ENCODE assay signal across 21 cellular contexts in genomic region chr1:46568614-46569013, GRCh38. TPM values are rescaled to one million over a fixed set of nuclear protein-coding genes. Genes with fewer than 3 reads are reported as not detected.
DNase-seq lines count a peak whose midpoint lies in the region; ATAC-seq and TF ChIP-seq lines count a peak whose summit lies in the region.
"Had no signal": no experiment of that assay in that cellular context is flagged by ENCODE, and none has a peak within 500 bp of the region (broad histone marks: within the 10 kb centered on the region; RNA-seq: fewer than 3 reads in every experiment).

No MANE protein-coding gene starts in this region.

- H4K20me1 ChIP-seq in neural progenitor cell (ENCODE audit: low read depth): peaks cover 4% of the 10 kb centered on the region
- H4K20me1 ChIP-seq: BLaER1 had no signal

- H3K9ac ChIP-seq in neural progenitor cell (no peak overlapping the region), stomach smooth muscle (ENCODE audit: low read length in 2 of 2) (no peak overlapping the region)
- H3K9ac ChIP-seq: BLaER1, GM23248 had no signal

- peaks cover 18% of the 10 kb centered on the region for H3K4me1 ChIP-seq in neural progenitor cell
- H3K4me1 ChIP-seq in stomach smooth muscle (ENCODE audit: control insufficient read depth, insufficient read depth, low read length): peaks cover 26% of the 10 kb centered on the region
- no peaks in the 10 kb centered on the region for H3K4me1 ChIP-seq in suprapubic skin
- H3K4me1 ChIP-seq: BLaER1, Caco-2 had no signal

- ATAC-seq in GM18867 (IDR thresholded peaks at IDR 0.05; ENCODE audit: unreplicated experiment): no peak
- ATAC-seq: CD8-positive, alpha-beta T cell; HCT116 had no signal

- WGBS in suprapubic skin: 65% methylated on average over 6 of the region's 6 CpGs

- H3K4me1 Mint-ChIP-seq in neural progenitor cell: peaks cover 18% of the 10 kb centered on the region
- H3K4me1 Mint-ChIP-seq: B cell; CD4-positive, CD25-positive, alpha-beta regulatory T cell had no signal

- no peaks in the 10 kb centered on the region for H3K36me3 ChIP-seq in neural progenitor cell
- peaks cover 14 to 22% of the 10 kb centered on the region in 2 donors for H3K36me3 ChIP-seq in stomach smooth muscle (ENCODE audit: control insufficient read depth in 2 of 2, insufficient read depth in 2 of 2, low read length in 2 of 2)
- peaks cover 44% of the 10 kb centered on the region for H3K36me3 ChIP-seq in suprapubic skin

- no peak for TF ChIP-seq EP300 in suprapubic skin (IDR thresholded peaks at IDR 0.05)

- peaks cover 2% of the 10 kb centered on the region for H3K27me3 Mint-ChIP-seq in neural progenitor cell (ENCODE audit: insufficient read depth, low read depth)
- H3K27me3 Mint-ChIP-seq: B cell; CD4-positive, CD25-positive, alpha-beta regulatory T cell had no signal

- H3F3A ChIP-seq in neural progenitor cell (ENCODE audit: low read depth): peaks cover 23% of the 10 kb centered on the region

- H3K27ac Mint-ChIP-seq in neural progenitor cell: no peak overlapping the region
- H3K27ac Mint-ChIP-seq: B cell; CD8-positive, alpha-beta T cell had no signal

- TF ChIP-seq POLR2A in suprapubic skin (IDR thresholded peaks at IDR 0.05): no peak

- H3K36me3 Mint-ChIP-seq in neural progenitor cell: peaks cover 8% of the 10 kb centered on the region

- DNase-seq in DMS79 treated with DMSO at 0.1 percent for 48 hours (lab: John Stamatoyannopoulos, UW) (peak; percentile 13), DMS79 (lab: John Stamatoyannopoulos, UW) (no peak), neural progenitor cell (ENCODE audit: low spot score) (peak; percentile 56), suprapubic skin (ENCODE audit: low spot score in 2 of 2) (no peak)
- DNase-seq: Caco-2; CD4-positive, CD25-positive, alpha-beta regulatory T cell; CD8-positive, alpha-beta T cell; DMS153; GF-D8; H9 had no signal

- H3K27me3 ChIP-seq in neural progenitor cell: no peaks in the 10 kb centered on the region
- H3K27me3 ChIP-seq in stomach smooth muscle (ENCODE audit: control insufficient read depth in 1 of 2, insufficient read depth in 2 of 2, low read length in 2 of 2): no peaks in the 10 kb centered on the region
- H3K27me3 ChIP-seq in suprapubic skin: no peaks in the 10 kb centered on the region
- H3K27me3 ChIP-seq: BLaER1 had no signal

- TF ChIP-seq CTCF in neural progenitor cell (IDR thresholded peaks at IDR 0.05): no peak
- TF ChIP-seq CTCF in suprapubic skin (IDR thresholded peaks at IDR 0.05): no peak

- H3K4me3 Mint-ChIP-seq in neural progenitor cell: no peak overlapping the region
- H3K4me3 Mint-ChIP-seq: B cell; CD4-positive, CD25-positive, alpha-beta regulatory T cell; CD8-positive, alpha-beta T cell; H9 had no signal

- H3K79me2 ChIP-seq in neural progenitor cell (ENCODE audit: low read depth): no peaks in the 10 kb centered on the region

- H3K9me3 ChIP-seq in neural progenitor cell (ENCODE audit: low read depth): no peaks in the 10 kb centered on the region
- H3K9me3 ChIP-seq in stomach smooth muscle (ENCODE audit: control insufficient read depth in 2 of 2, low read length in 2 of 2): no peaks in the 10 kb centered on the region
- H3K9me3 ChIP-seq in suprapubic skin: no peaks in the 10 kb centered on the region
- H3K9me3 ChIP-seq: BLaER1, Caco-2 had no signal

- H3K9me3 Mint-ChIP-seq in neural progenitor cell: no peaks in the 10 kb centered on the region
- H3K9me3 Mint-ChIP-seq: CD4-positive, CD25-positive, alpha-beta regulatory T cell; CD8-positive, alpha-beta T cell; H9 had no signal

- H3K27ac ChIP-seq in neural progenitor cell (no peak overlapping the region), stomach smooth muscle (ENCODE audit: low read length) (peak overlapping the region; percentile 41), suprapubic skin (no peak overlapping the region)
- H3K27ac ChIP-seq: 22Rv1, BLaER1, C4-2B, GM23248 had no signal

- peak overlapping the region; percentile 36 for H3K4me2 ChIP-seq in neural progenitor cell
- H3K4me2 ChIP-seq: BLaER1 had no signal

- no peak overlapping the region for H2AFZ ChIP-seq in neural progenitor cell (replicated peaks)
- H2AFZ ChIP-seq: GM23248 had no signal

- H3K4me3 ChIP-seq in neural progenitor cell (no peak overlapping the region), stomach smooth muscle (ENCODE audit: low read length in 2 of 2) (no peak overlapping the region), suprapubic skin (no peak overlapping the region)
- H3K4me3 ChIP-seq: BLaER1, GM23248 had no signal

RNA-seq across cellular contexts. Expression of gene KNCN, which starts 17.2 kb away (rescaled TPM):
- total RNA-seq in neural progenitor cell (ENCODE audit: low replicate concordance) (not detected in 2 replicates), suprapubic skin (not detected)
- total RNA-seq: B cell; Caco-2; CD4-positive, CD25-positive, alpha-beta regulatory T cell; CD8-positive, alpha-beta T cell; Daoy; G401; GM23248; H4; H9 had no signal

RNA-seq across cellular contexts. Expression of gene MKNK1, which starts 35.5 kb away (rescaled TPM):
- total RNA-seq in neural progenitor cell (ENCODE audit: low replicate concordance) (10.5 and 16.4 TPM in 2 replicates), suprapubic skin (10 to 100 TPM; 15.8 to 39.1 (median 27.4) TPM)

RNA-seq across cellular contexts. Expression of gene MOB3C, which starts 48.0 kb away (rescaled TPM):
- total RNA-seq in neural progenitor cell (ENCODE audit: low replicate concordance): 1.1 and 2.3 TPM in 2 replicates
- total RNA-seq in suprapubic skin: 10 to 100 TPM in 3 of 4 donors, 1 to 10 TPM in 1; 8.0 to 14.1 (median 11.6) TPM

Comparison
In these comparisons a context has a peak if more than half of its experiments do, and no peak if none do; other contexts are left out.
1. DNase-seq: peak in DMS79 treated with DMSO at 0.1 percent for 48 hours (single experiment) and neural progenitor cell (single experiment); none in DMS79 (single experiment) and suprapubic skin (0 of 2).